Comparison of ENCODE assay signal across 20 cellular contexts in the genomic region with DNA sequence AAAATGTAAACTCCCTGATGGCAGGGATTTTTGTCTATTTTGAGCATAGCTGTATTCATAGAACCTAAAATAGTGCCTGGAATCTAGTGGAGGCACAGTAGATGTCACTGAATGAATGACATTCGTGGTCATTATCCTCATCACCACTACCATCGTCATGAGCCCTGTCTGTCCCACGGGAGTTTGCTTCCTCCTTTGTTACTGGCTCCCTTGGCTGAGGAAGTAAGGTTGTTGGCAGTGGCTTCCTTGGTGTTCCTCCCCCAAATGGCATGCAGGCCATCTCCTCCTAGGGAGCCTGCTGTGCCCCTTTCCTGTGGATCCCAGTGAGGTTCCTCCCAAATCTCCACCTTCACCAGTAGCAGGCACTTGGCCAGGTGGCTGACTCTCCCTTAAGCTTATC.
"Had no signal": no experiment of that assay in that cellular context is flagged by ENCODE, and none has a peak within 500 bp of the region (broad histone marks: within the 10 kb centered on the region; RNA-seq: fewer than 3 reads in every experiment).

No MANE protein-coding gene starts in this region.

- H3K4me3 Mint-ChIP-seq: activated naive CD8-positive, alpha-beta T cell treated with anti-CD3 and anti-CD28 coated beads for 36 hours; activated T-helper 1 cell treated with anti-CD3 and anti-CD28 coated beads, Interleukin-12 subunit alpha, Interleukin-12 subunit beta, Interleukin-2, Interleukin-4 antibody, amounts not matched to agents 30 ng/mL and 10 ng/mL and 1 ng/mL, durations not matched to agents 14 hours and 24 hours and 36 hours; dendritic cell treated with granulocyte-macrophage colony-stimulating factor and Interleukin-4, amounts not matched to agents 40 ng/mL and 50 ng/mL, for 4 days; memory B cell; naive thymus-derived CD4-positive, alpha-beta T cell had no signal

- H3K9me3 Mint-ChIP-seq: activated naive CD8-positive, alpha-beta T cell treated with anti-CD3 and anti-CD28 coated beads for 36 hours; activated T-helper 1 cell treated with anti-CD3 and anti-CD28 coated beads, Interleukin-12 subunit alpha, Interleukin-12 subunit beta, Interleukin-2, Interleukin-4 antibody, amounts not matched to agents 30 ng/mL and 10 ng/mL and 1 ng/mL, durations not matched to agents 14 hours and 24 hours and 36 hours; dendritic cell treated with granulocyte-macrophage colony-stimulating factor and Interleukin-4, amounts not matched to agents 40 ng/mL and 50 ng/mL, for 4 days; memory B cell; naive thymus-derived CD4-positive, alpha-beta T cell had no signal

- H3K36me3 Mint-ChIP-seq: activated naive CD8-positive, alpha-beta T cell treated with anti-CD3 and anti-CD28 coated beads for 36 hours; memory B cell; naive thymus-derived CD4-positive, alpha-beta T cell had no signal

- H3K9me3 ChIP-seq: esophagus muscularis mucosa, gastroesophageal sphincter, heart right ventricle, upper lobe of right lung had no signal

- H3K36me3 ChIP-seq: cardiac muscle cell, gastroesophageal sphincter, heart right ventricle, upper lobe of right lung had no signal

- H3K4me1 Mint-ChIP-seq: activated naive CD8-positive, alpha-beta T cell treated with anti-CD3 and anti-CD28 coated beads for 36 hours; memory B cell; naive thymus-derived CD4-positive, alpha-beta T cell had no signal

- H3K27ac Mint-ChIP-seq: activated naive CD8-positive, alpha-beta T cell treated with anti-CD3 and anti-CD28 coated beads for 36 hours; activated T-helper 1 cell treated with anti-CD3 and anti-CD28 coated beads, Interleukin-12 subunit alpha, Interleukin-12 subunit beta, Interleukin-2, Interleukin-4 antibody, amounts not matched to agents 30 ng/mL and 10 ng/mL and 1 ng/mL, durations not matched to agents 14 hours and 24 hours and 36 hours; dendritic cell treated with granulocyte-macrophage colony-stimulating factor and Interleukin-4, amounts not matched to agents 40 ng/mL and 50 ng/mL, for 4 days; memory B cell; naive thymus-derived CD4-positive, alpha-beta T cell had no signal

- H3K27me3 ChIP-seq: cardiac muscle cell, upper lobe of right lung had no signal

- H3K27me3 Mint-ChIP-seq: activated naive CD8-positive, alpha-beta T cell treated with anti-CD3 and anti-CD28 coated beads for 36 hours had no signal

- DNase-seq: activated gamma-delta T cell treated with Interleukin-2 at 50 U/mL for 16 hours; activated naive CD8-positive, alpha-beta T cell treated with anti-CD3 and anti-CD28 coated beads for 36 hours; amniotic stem cell; effector memory CD4-positive, alpha-beta T cell; heart right ventricle; left ventricle myocardium superior; naive thymus-derived CD4-positive, alpha-beta T cell; nucleus accumbens; posterior cingulate gyrus; stimulated activated CD4-positive, alpha-beta T cell treated with anti-CD3 and anti-CD28 coated beads, Interleukin-12 subunit alpha, Interleukin-12 subunit beta, amount 100 ng/mL, for 4 hours; stimulated activated CD4-positive, alpha-beta T cell treated with anti-CD3 and anti-CD28 coated beads, Interleukin-1b, Interleukin-23, amount 100 ng/mL, for 48 hours; stimulated activated CD8-positive, alpha-beta memory T cell treated with anti-CD3 and anti-CD28 coated beads, Interleukin-4, amount 100 ng/mL, for 48 hours; stimulated activated naive CD4-positive, alpha-beta T cell; upper lobe of right lung had no signal

- H3K27ac ChIP-seq: cardiac muscle cell, esophagus muscularis mucosa, gastroesophageal sphincter, heart right ventricle, upper lobe of right lung had no signal

- H3K4me3 ChIP-seq: cardiac muscle cell, esophagus muscularis mucosa, gastroesophageal sphincter, heart right ventricle, upper lobe of right lung had no signal

- H3K4me1 ChIP-seq: esophagus muscularis mucosa, gastroesophageal sphincter, upper lobe of right lung had no signal
